16 cellular contexts compared by ENCODE assay signal in the genomic region with DNA sequence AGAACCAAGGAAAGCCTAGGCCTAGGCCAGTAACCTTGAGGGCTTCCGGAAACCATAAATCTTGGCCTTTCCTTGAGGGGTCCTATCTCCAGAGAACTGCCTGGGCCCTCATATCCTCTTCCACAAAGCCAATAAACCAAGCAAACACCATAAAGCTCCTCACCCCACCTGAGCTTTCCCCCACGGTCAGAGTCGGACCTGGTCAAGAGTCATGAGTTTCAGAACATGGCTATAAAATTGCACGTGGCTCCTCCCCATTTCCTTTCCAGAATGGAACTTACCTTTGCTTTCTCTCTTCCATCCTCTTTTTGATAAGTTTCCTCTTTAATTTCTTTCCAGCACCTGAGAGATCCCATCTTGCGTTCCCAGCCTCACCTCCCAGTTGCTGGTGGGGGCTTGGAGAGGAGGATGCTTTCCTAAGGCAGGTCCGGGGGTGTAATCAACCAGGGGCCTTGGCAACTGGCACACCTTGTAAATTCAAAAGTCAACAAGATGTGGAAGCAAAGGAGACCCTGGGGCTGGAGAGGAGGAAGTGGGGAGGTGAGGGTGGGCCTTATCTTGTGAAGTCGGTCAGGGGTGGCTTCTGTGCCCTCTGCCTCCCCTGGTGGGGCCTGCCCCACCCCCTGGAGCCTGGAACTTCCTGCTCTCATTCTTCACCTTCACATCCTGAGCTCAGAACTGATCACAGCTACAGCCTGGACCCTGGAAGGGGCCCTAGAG.
DNase-seq lines count a peak whose midpoint lies in the region; ATAC-seq and TF ChIP-seq lines count a peak whose summit lies in the region.
"Had no signal": no experiment of that assay in that cellular context is flagged by ENCODE, and none has a peak within 500 bp of the region (broad histone marks: within the 10 kb centered on the region; RNA-seq: fewer than 3 reads in every experiment).

No MANE protein-coding gene starts in this region.

- no peak for TF ChIP-seq EP300 in sigmoid colon (IDR thresholded peaks at IDR 0.05)

- WGBS in sigmoid colon, 2 donors: 19 to 71% methylated on average over 7 of the region's 7 CpGs

- peak overlapping the region; percentile 61 for H3K27ac ChIP-seq in cardiac muscle cell
- H3K27ac ChIP-seq in sigmoid colon: no peak overlapping the region
- no peak overlapping the region for H3K27ac ChIP-seq in WERI-Rb-1
- H3K27ac ChIP-seq: BLaER1, HL-60 had no signal

- no peaks in the 10 kb centered on the region for H3K27me3 ChIP-seq in cardiac muscle cell
- H3K27me3 ChIP-seq in sigmoid colon: no peaks in the 10 kb centered on the region
- no peaks in the 10 kb centered on the region for H3K27me3 ChIP-seq in WERI-Rb-1 (ENCODE audit: insufficient read depth, low read depth, severe bottlenecking)
- H3K27me3 ChIP-seq: BLaER1 had no signal

- H3K9me3 ChIP-seq in cardiac muscle cell (ENCODE audit: low read depth): no peaks in the 10 kb centered on the region
- no peaks in the 10 kb centered on the region for H3K9me3 ChIP-seq in sigmoid colon
- no peaks in the 10 kb centered on the region for H3K9me3 ChIP-seq in WERI-Rb-1 (ENCODE audit: severe bottlenecking)
- H3K9me3 ChIP-seq: BLaER1, HAP-1 had no signal

- no peak for DNase-seq in cardiac muscle cell (ENCODE audit: low read depth in 1 of 2, low spot score in 1 of 2)
- no peak for DNase-seq in Right ventricle myocardium inferior (ENCODE audit: missing footprints)
- DNase-seq in left colon: peak; percentile 74 to 87
- DNase-seq in sigmoid colon: peak; percentile 13
- DNase-seq in NCI-H82 treated with DMSO at 0.1 percent for 48 hours (lab: John Stamatoyannopoulos, UW; ENCODE audit: unreplicated experiment): no peak
- no peak for DNase-seq in WERI-Rb-1
- no peak for DNase-seq in T1000 (lab: John Stamatoyannopoulos, UW)
- DNase-seq: CD8-positive, alpha-beta T cell; MV-4-11; NCI-H2081 treated with DMSO at 0.1 percent for 48 hours; NCI-H2227 treated with DMSO at 0.1 percent for 48 hours; NCI-H524 had no signal

- intact Hi-C loops in Right ventricle myocardium inferior (cut with DNase I) (no loop called here), left colon (cut with DNase I, micrococcal nuclease) (no loop called here), sigmoid colon (cut with DNase I) (no loop called here)

- TF ChIP-seq CTCF in cardiac muscle cell (IDR thresholded peaks at IDR 0.05; ENCODE audit: low read depth, low read length): no peak
- no peak for TF ChIP-seq CTCF in sigmoid colon (IDR thresholded peaks at IDR 0.05)
- no peak for TF ChIP-seq CTCF in WERI-Rb-1 (IDR thresholded peaks at IDR 0.05; ENCODE audit: low read depth, low read length)

- H3K4me1 ChIP-seq in cardiac muscle cell (ENCODE audit: low read depth): peaks cover 12% of the 10 kb centered on the region
- no peaks in the 10 kb centered on the region for H3K4me1 ChIP-seq in sigmoid colon
- H3K4me1 ChIP-seq: HAP-1 had no signal

- no peaks in the 10 kb centered on the region for H3K36me3 ChIP-seq in cardiac muscle cell
- no peaks in the 10 kb centered on the region for H3K36me3 ChIP-seq in sigmoid colon
- no peaks in the 10 kb centered on the region for H3K36me3 ChIP-seq in WERI-Rb-1
- H3K36me3 ChIP-seq: BLaER1, HAP-1 had no signal

- ATAC-seq in Right ventricle myocardium inferior (no peak), left colon (peak; percentile 75), GM21526 (IDR thresholded peaks at IDR 0.05; ENCODE audit: low FRiP score, unreplicated experiment) (no peak)
- ATAC-seq: CD8-positive, alpha-beta T cell had no signal

- TF ChIP-seq POLR2A in sigmoid colon (IDR thresholded peaks at IDR 0.05): no peak

- no peak overlapping the region for H3K4me3 ChIP-seq in cardiac muscle cell
- H3K4me3 ChIP-seq in sigmoid colon: no peak overlapping the region
- no peak overlapping the region for H3K4me3 ChIP-seq in WERI-Rb-1 (ENCODE audit: low read depth, low read length)
- H3K4me3 ChIP-seq: BLaER1, HAP-1 had no signal

Comparison
In these comparisons a context has a peak if more than half of its experiments do, and no peak if none do; other contexts are left out.
1. DNase-seq: peak in left colon (2 of 2) and sigmoid colon (single experiment); none in cardiac muscle cell (0 of 2), Right ventricle myocardium inferior (single experiment), NCI-H82 treated with DMSO at 0.1 percent for 48 hours (single experiment), WERI-Rb-1 (single experiment) and T1000 (single experiment).